In genomic region chr14:52338282-52338681, GRCh38 we compare ENCODE assay signal across 12 cellular contexts. TPM values are rescaled to one million over a fixed set of nuclear protein-coding genes. Genes with fewer than 3 reads are reported as not detected.
DNase-seq lines count a peak whose midpoint lies in the region; ATAC-seq and TF ChIP-seq lines count a peak whose summit lies in the region.
"Had no signal": no experiment of that assay in that cellular context is flagged by ENCODE, and none has a peak within 500 bp of the region (broad histone marks: within the 10 kb centered on the region; RNA-seq: fewer than 3 reads in every experiment).

No MANE protein-coding gene starts in this region.

- no peak for TF ChIP-seq CTCF in PC-3 (conservative IDR thresholded peaks at IDR 0.05; ENCODE audit: low read depth, low read length)
- TF ChIP-seq CTCF in fibroblast of mammary gland (conservative IDR thresholded peaks at IDR 0.05; ENCODE audit: control insufficient read depth, insufficient read depth, low read depth, low read length) = no peak
- TF ChIP-seq CTCF in endothelial cell (IDR thresholded peaks at IDR 0.05; ENCODE audit: unreplicated experiment) = no peak

- H3K36me3 Mint-ChIP-seq in CD8-positive, alpha-beta memory T cell = peaks cover 0 to 6% (median 3%) of the 10 kb centered on the region in 3 donors
- no peaks in the 10 kb centered on the region for H3K36me3 Mint-ChIP-seq in endothelial cell (ENCODE audit: low read depth, unreplicated experiment)

- peak overlapping the region; percentile 40 for H3K4me2 ChIP-seq in PC-3 (ENCODE audit: low read length)

- no peak overlapping the region for H2AFZ ChIP-seq in PC-3 (ENCODE audit: low read length)

- BruUV-seq in PC-3 (replicated peaks; lab: Mats Ljungman, UMichigan) = no TSS peak

- H3K79me2 ChIP-seq in PC-3 (ENCODE audit: low read length) = no peaks in the 10 kb centered on the region

- H3K4me3 Mint-ChIP-seq in stimulated activated naive CD8-positive, alpha-beta T cell treated with anti-CD3 and anti-CD28 coated beads, Interleukin-15, amount 100 ng/mL, for 72 hours = no peak overlapping the region
- no peak overlapping the region for H3K4me3 Mint-ChIP-seq in CD8-positive, alpha-beta memory T cell
- H3K4me3 Mint-ChIP-seq in endothelial cell (ENCODE audit: unreplicated experiment) = no peak overlapping the region
- H3K4me3 Mint-ChIP-seq: nephron had no signal

- intact Hi-C loops in PC-3 (cut with micrococcal nuclease) = loop anchor here (1.0 kb wide), 2 partner anchors 10 kb away; no protein-coding TSS in a partner anchor

- no peaks in the 10 kb centered on the region for H3F3A ChIP-seq in PC-3 (ENCODE audit: low read length, unreplicated experiment)

- no peaks in the 10 kb centered on the region for H3K36me3 ChIP-seq in PC-3 (ENCODE audit: low read depth, low read length)
- H3K36me3 ChIP-seq in CD8-positive, alpha-beta memory T cell (ENCODE audit: insufficient read depth, low read length) = no peaks in the 10 kb centered on the region
- H3K36me3 ChIP-seq: thyroid gland had no signal

- no peak overlapping the region for H3K27ac Mint-ChIP-seq in stimulated activated naive CD8-positive, alpha-beta T cell treated with anti-CD3 and anti-CD28 coated beads, Interleukin-15, amount 100 ng/mL, for 72 hours
- no peak overlapping the region for H3K27ac Mint-ChIP-seq in CD8-positive, alpha-beta memory T cell
- no peak overlapping the region for H3K27ac Mint-ChIP-seq in endothelial cell (ENCODE audit: unreplicated experiment)
- H3K27ac Mint-ChIP-seq: nephron had no signal

- peak overlapping the region; percentile 43 for H3K27ac ChIP-seq in PC-3 (ENCODE audit: low read length)
- H3K27ac ChIP-seq in CD8-positive, alpha-beta memory T cell (ENCODE audit: low read depth, low read length) = no peak overlapping the region
- H3K27ac ChIP-seq: thyroid gland had no signal

- CTCF ChIA-PET in PC-3 (lab: Charles Lee) = no interaction called here
- CTCF ChIA-PET in CD8-positive, alpha-beta memory T cell (lab: Charles Lee) = no interaction called here

- H3K9me3 Mint-ChIP-seq in stimulated activated naive CD8-positive, alpha-beta T cell treated with anti-CD3 and anti-CD28 coated beads, Interleukin-15, amount 100 ng/mL, for 72 hours = no peaks in the 10 kb centered on the region
- no peaks in the 10 kb centered on the region for H3K9me3 Mint-ChIP-seq in CD8-positive, alpha-beta memory T cell
- H3K9me3 Mint-ChIP-seq in endothelial cell (ENCODE audit: unreplicated experiment) = no peaks in the 10 kb centered on the region
- H3K9me3 Mint-ChIP-seq: nephron had no signal

- no peaks in the 10 kb centered on the region for H3K9me2 ChIP-seq in PC-3 (replicated peaks; ENCODE audit: low read length)

- H4K20me1 ChIP-seq in PC-3 (ENCODE audit: low read length) = no peaks in the 10 kb centered on the region

- H3K4me3 ChIP-seq in PC-3 (ENCODE audit: low read length) (no peak overlapping the region), fibroblast of mammary gland (ENCODE audit: control insufficient read depth, low read depth, low read length) (no peak overlapping the region)
- H3K4me3 ChIP-seq in CD8-positive, alpha-beta memory T cell (ENCODE audit: low read length) = no peak overlapping the region
- H3K4me3 ChIP-seq: thyroid gland had no signal

- H3K9ac ChIP-seq in PC-3 (ENCODE audit: low read length) = no peak overlapping the region; the same call in 1 of the 2 replicates

- peaks cover 34% of the 10 kb centered on the region for H3K4me1 ChIP-seq in PC-3 (ENCODE audit: insufficient read depth, low read length)
- H3K4me1 ChIP-seq in CD8-positive, alpha-beta memory T cell (ENCODE audit: insufficient read depth, low read length) = peaks cover 7% of the 10 kb centered on the region
- H3K4me1 ChIP-seq: thyroid gland had no signal

- POLR2A ChIA-PET in PC-3 (lab: Charles Lee; ENCODE audit: unreplicated experiment) = no interaction called here
- POLR2A ChIA-PET in CD8-positive, alpha-beta memory T cell (lab: Charles Lee) = no interaction called here

- peaks cover 6% of the 10 kb centered on the region for H3K27me3 Mint-ChIP-seq in stimulated activated naive CD8-positive, alpha-beta T cell treated with anti-CD3 and anti-CD28 coated beads, Interleukin-15, amount 100 ng/mL, for 72 hours
- H3K27me3 Mint-ChIP-seq in CD8-positive, alpha-beta memory T cell = peaks cover 0 to 4% of the 10 kb centered on the region in 2 donors
- H3K27me3 Mint-ChIP-seq in endothelial cell (ENCODE audit: unreplicated experiment) = no peaks in the 10 kb centered on the region

- H3K27me3 ChIP-seq in PC-3 (ENCODE audit: low read length) = no peaks in the 10 kb centered on the region
- no peaks in the 10 kb centered on the region for H3K27me3 ChIP-seq in CD8-positive, alpha-beta memory T cell (ENCODE audit: insufficient read depth, low read length, poor library complexity, severe bottlenecking)
- H3K27me3 ChIP-seq: thyroid gland had no signal

- H3K4me1 Mint-ChIP-seq in stimulated activated naive CD8-positive, alpha-beta T cell treated with anti-CD3 and anti-CD28 coated beads, Interleukin-15, amount 100 ng/mL, for 72 hours = peaks cover 14% of the 10 kb centered on the region
- H3K4me1 Mint-ChIP-seq in CD8-positive, alpha-beta memory T cell = peaks cover 26 to 56% (median 51%) of the 10 kb centered on the region in 3 donors
- H3K4me1 Mint-ChIP-seq in endothelial cell (ENCODE audit: unreplicated experiment) = no peaks in the 10 kb centered on the region

- ATAC-seq in stimulated activated naive CD8-positive, alpha-beta T cell treated with anti-CD3 and anti-CD28 coated beads, Interleukin-15, Interleukin-2, amounts not matched to agents 100 U/mL and 50 U/mL, for 24 hours = peak; percentile 52
- ATAC-seq in stimulated activated naive CD8-positive, alpha-beta T cell treated with anti-CD3 and anti-CD28 coated beads, Interleukin-15, amount 100 ng/mL, for 72 hours = no peak
- ATAC-seq in PC-3 = peak; percentile 100

- H3K9me3 ChIP-seq in PC-3 (ENCODE audit: low read length) = no peaks in the 10 kb centered on the region
- H3K9me3 ChIP-seq in CD8-positive, alpha-beta memory T cell (ENCODE audit: low read length) = no peaks in the 10 kb centered on the region
- H3K9me3 ChIP-seq: thyroid gland had no signal

- no peak for DNase-seq in stimulated activated naive CD8-positive, alpha-beta T cell treated with anti-CD3 and anti-CD28 coated beads, Interleukin-15, Interleukin-2, amounts not matched to agents 100 U/mL and 50 U/mL, for 24 hours
- no peak for DNase-seq in stimulated activated naive CD8-positive, alpha-beta T cell treated with anti-CD3 and anti-CD28 coated beads, Interleukin-15, amount 100 ng/mL, for 72 hours
- DNase-seq in PC-3 = peak; percentile 95
- peak; percentile 78 for DNase-seq in fibroblast of mammary gland (ENCODE audit: low read depth)
- DNase-seq in SHP77 (lab: John Stamatoyannopoulos, UW) = no peak
- no peak for DNase-seq in T-helper 1 cell
- DNase-seq in CD8-positive, alpha-beta memory T cell = no peak
- DNase-seq in endothelial cell (ENCODE audit: low spot score) = no peak
- DNase-seq: cerebellar nuclear complex, MM.1S, thyroid gland had no signal

RNA-seq across cellular contexts. Expression of gene PTGER2, which starts 24.2 kb away (rescaled TPM):
- total RNA-seq in PC-3 (2014; rRNA removed) (4.6 and 4.7 TPM in 2 replicates), endothelial cell (ENCODE audit: unreplicated experiment) (not detected)
- 10 to 100 TPM; 34.4 to 35.6 TPM for total RNA-seq in CD8-positive, alpha-beta memory T cell
- polyA plus RNA-seq in CD8-positive, alpha-beta memory T cell = 289 TPM

Comparison
In these comparisons a context has a peak if more than half of its experiments do, and no peak if none do; other contexts are left out.
1. DNase-seq: peak in PC-3 (single experiment) and fibroblast of mammary gland (single experiment); none in stimulated activated naive CD8-positive, alpha-beta T cell treated with anti-CD3 and anti-CD28 coated beads, Interleukin-15, Interleukin-2, amounts not matched to agents 100 U/mL and 50 U/mL, for 24 hours (single experiment), stimulated activated naive CD8-positive, alpha-beta T cell treated with anti-CD3 and anti-CD28 coated beads, Interleukin-15, amount 100 ng/mL, for 72 hours (0 of 2), SHP77 (0 of 2), T-helper 1 cell (0 of 5), CD8-positive, alpha-beta memory T cell (0 of 5) and endothelial cell (single experiment).